ENCODE assay signal across 1 cellular context in the genomic region with DNA sequence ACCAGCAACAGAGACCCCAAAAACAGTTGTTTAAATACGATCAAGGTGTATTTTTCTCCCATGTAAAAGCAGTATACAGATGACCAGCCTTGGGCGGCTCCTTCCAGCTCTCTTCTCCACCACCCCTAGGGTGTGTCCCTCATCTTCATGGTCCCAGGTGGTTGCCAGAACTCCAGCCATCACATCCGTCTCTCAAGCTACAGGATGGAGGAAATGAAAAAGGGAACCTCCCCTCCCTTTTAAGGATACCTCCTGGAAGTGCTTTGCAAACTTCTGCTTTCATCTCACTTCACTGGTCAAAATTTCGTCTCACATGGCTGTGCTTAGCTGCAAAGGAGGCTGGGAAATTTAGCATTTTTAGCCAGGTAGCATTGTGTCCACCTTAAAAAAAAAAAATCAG.
TF ChIP-seq lines count a peak whose summit lies in the region.

No MANE protein-coding gene starts in this region.

TF ChIP-seq in H1, 55 proteins besides CTCF, POLR2A, EP300 and RAD21:
- no peak for TF ChIP-seq GABPA (IDR thresholded peaks at IDR 0.05; ENCODE audit: borderline replicate concordance, insufficient read depth, low read length)
- TF ChIP-seq RXRA (IDR thresholded peaks at IDR 0.05; ENCODE audit: insufficient read depth, low read depth, low read length): no peak
- TF ChIP-seq HDAC2 (IDR thresholded peaks at IDR 0.05; ENCODE audit: borderline replicate concordance in 1 of 2, low read depth in 2 of 2, low read length in 2 of 2): peak in 1 of 2 experiments; percentile 76; a peak in 1 of 4 replicates
- 0 out of 2 replicates have a peak, but pooled peaks have one; percentile 50 for TF ChIP-seq KDM1A (IDR thresholded peaks at IDR 0.05; ENCODE audit: borderline replicate concordance, low read length)
- no peak for TF ChIP-seq SAP30 (IDR thresholded peaks at IDR 0.05; ENCODE audit: insufficient read depth, insufficient replicate concordance, low read length)
- TF ChIP-seq BACH1 (IDR thresholded peaks at IDR 0.05; ENCODE audit: low read length): no peak
